ENCODE assay signal across 8 cellular contexts in genomic region chr21:17780539-17780938, GRCh38.
DNase-seq lines count a peak whose midpoint lies in the region; ATAC-seq and TF ChIP-seq lines count a peak whose summit lies in the region.

No MANE protein-coding gene starts in this region.

- H3K27me3 Mint-ChIP-seq in activated naive CD8-positive, alpha-beta T cell treated with anti-CD3 and anti-CD28 coated beads, Interleukin-2, amount 50 U/mL, for 24 hours = no peaks in the 10 kb centered on the region

- ATAC-seq in GM21528 (IDR thresholded peaks at IDR 0.05; ENCODE audit: low FRiP score, unreplicated experiment) = peak; percentile 41
- peak; percentile 16 for ATAC-seq in activated naive CD8-positive, alpha-beta T cell treated with anti-CD3 and anti-CD28 coated beads, Interleukin-2, amount 50 U/mL, for 24 hours

- H3K9me3 Mint-ChIP-seq in activated naive CD8-positive, alpha-beta T cell treated with anti-CD3 and anti-CD28 coated beads, Interleukin-2, amount 50 U/mL, for 24 hours = no peaks in the 10 kb centered on the region

- peaks cover 95% of the 10 kb centered on the region for H3K4me1 Mint-ChIP-seq in activated naive CD8-positive, alpha-beta T cell treated with anti-CD3 and anti-CD28 coated beads, Interleukin-2, amount 50 U/mL, for 24 hours

- DNase-seq in GM12864 (ENCODE audit: low read depth) (peak; percentile 89), KBM-7 (peak; percentile 11), NCI-H1436 (lab: John Stamatoyannopoulos, UW) (no peak), COR-L47 (lab: John Stamatoyannopoulos, UW) (no peak), iPS-NIHi11 (ENCODE audit: low spot score) (no peak), DMS 273 (lab: John Stamatoyannopoulos, UW; ENCODE audit: unreplicated experiment) (no peak)
- DNase-seq in activated naive CD8-positive, alpha-beta T cell treated with anti-CD3 and anti-CD28 coated beads, Interleukin-2, amount 50 U/mL, for 24 hours = no peak

- peak overlapping the region; percentile 80 for H3K27ac Mint-ChIP-seq in activated naive CD8-positive, alpha-beta T cell treated with anti-CD3 and anti-CD28 coated beads, Interleukin-2, amount 50 U/mL, for 24 hours

- TF ChIP-seq CTCF in GM12864 (IDR thresholded peaks at IDR 0.05; ENCODE audit: low read depth, low read length, missing control alignments) = no peak

- H3K4me3 Mint-ChIP-seq in activated naive CD8-positive, alpha-beta T cell treated with anti-CD3 and anti-CD28 coated beads, Interleukin-2, amount 50 U/mL, for 24 hours = peak overlapping the region; percentile 44

- in situ Hi-C loops in KBM-7 (cut with MboI; ENCODE audit: low pct_unique_long_range_greater_than_20kb, low sequenced_read_pairs) = no loop called here

- peaks cover 10% of the 10 kb centered on the region for H3K36me3 Mint-ChIP-seq in activated naive CD8-positive, alpha-beta T cell treated with anti-CD3 and anti-CD28 coated beads, Interleukin-2, amount 50 U/mL, for 24 hours (ENCODE audit: low read depth)

- H3K4me3 ChIP-seq in GM12864 (ENCODE audit: low read depth, low read length) = no peak overlapping the region

Comparison
In these comparisons a context has a peak if more than half of its experiments do, and no peak if none do; other contexts are left out.
1. DNase-seq: peak in GM12864 (single experiment) and KBM-7 (single experiment); none in activated naive CD8-positive, alpha-beta T cell treated with anti-CD3 and anti-CD28 coated beads, Interleukin-2, amount 50 U/mL, for 24 hours (single experiment), NCI-H1436 (single experiment), COR-L47 (single experiment), iPS-NIHi11 (single experiment) and DMS 273 (single experiment).